ENCODE assay signal across 13 cellular contexts in genomic region chr4:143294310-143294709, GRCh38. TPM values are rescaled to one million over a fixed set of nuclear protein-coding genes. Genes with fewer than 3 reads are reported as not detected.
DNase-seq lines count a peak whose midpoint lies in the region; ATAC-seq and TF ChIP-seq lines count a peak whose summit lies in the region.
"Had no signal": no experiment of that assay in that cellular context is flagged by ENCODE, and none has a peak within 500 bp of the region (broad histone marks: within the 10 kb centered on the region; RNA-seq: fewer than 3 reads in every experiment).

No MANE protein-coding gene starts in this region.

- H3K4me3 Mint-ChIP-seq in MCF 10A (ENCODE audit: unreplicated experiment), result no peak overlapping the region
- H3K4me3 Mint-ChIP-seq: stimulated activated naive CD8-positive, alpha-beta T cell treated with anti-CD3 and anti-CD28 coated beads, Interleukin-15, Interleukin-2, amounts not matched to agents 100 ng/mL and 50 ng/mL, for 24 hours had no signal

- H3K4me3 ChIP-seq in right cardiac atrium (ENCODE audit: low read length) (no peak overlapping the region), sigmoid colon (no peak overlapping the region)

- H3K9me3 ChIP-seq in right cardiac atrium (ENCODE audit: control insufficient read depth, low read length) (no peaks in the 10 kb centered on the region), sigmoid colon (no peaks in the 10 kb centered on the region)

- H3K4me1 Mint-ChIP-seq in MCF 10A (ENCODE audit: insufficient read depth, unreplicated experiment), result peaks cover under 1% of the 10 kb centered on the region

- intact Hi-C loops in MCF 10A (cut with micrococcal nuclease) (no loop called here), right cardiac atrium (cut with DNase I) (no loop called here), sigmoid colon (cut with DNase I) (loop anchor here (2.0 to 5.0 kb wide), 2 partner anchors 42 to 77 kb away; partner anchors contain the start of gene GAB1)

- H3K27ac Mint-ChIP-seq in MCF 10A (ENCODE audit: low read depth, unreplicated experiment), result no peak overlapping the region
- H3K27ac Mint-ChIP-seq: stimulated activated naive CD8-positive, alpha-beta T cell treated with anti-CD3 and anti-CD28 coated beads, Interleukin-15, Interleukin-2, amounts not matched to agents 100 ng/mL and 50 ng/mL, for 24 hours had no signal

- no peak for TF ChIP-seq POLR2A in sigmoid colon (IDR thresholded peaks at IDR 0.05)

- no TSS peak for BruUV-seq in MCF 10A (replicated peaks; lab: Mats Ljungman, UMichigan)

- H3K27me3 ChIP-seq in right cardiac atrium (ENCODE audit: control insufficient read depth, insufficient read depth), result no peaks in the 10 kb centered on the region
- no peaks in the 10 kb centered on the region for H3K27me3 ChIP-seq in sigmoid colon

- H3K36me3 ChIP-seq in sigmoid colon, result no peaks in the 10 kb centered on the region

- no peaks in the 10 kb centered on the region for H3K9me3 Mint-ChIP-seq in MCF 10A (ENCODE audit: unreplicated experiment)
- H3K9me3 Mint-ChIP-seq: stimulated activated naive CD8-positive, alpha-beta T cell treated with anti-CD3 and anti-CD28 coated beads, Interleukin-15, Interleukin-2, amounts not matched to agents 100 ng/mL and 50 ng/mL, for 24 hours had no signal

- H3K4me1 ChIP-seq in right cardiac atrium (ENCODE audit: control insufficient read depth, insufficient read depth, low read length) (peaks cover 3% of the 10 kb centered on the region), sigmoid colon (peaks cover 0 to 47% (median 32%) of the 10 kb centered on the region in 4 donors)
- H3K4me1 ChIP-seq: parathyroid adenoma had no signal

- H3K27me3 Mint-ChIP-seq in MCF 10A (ENCODE audit: insufficient read depth, unreplicated experiment), result no peaks in the 10 kb centered on the region
- H3K27me3 Mint-ChIP-seq: stimulated activated naive CD8-positive, alpha-beta T cell treated with anti-CD3 and anti-CD28 coated beads, Interleukin-15, Interleukin-2, amounts not matched to agents 100 ng/mL and 50 ng/mL, for 24 hours had no signal

- peak; percentile 94 to 97 for ATAC-seq in right cardiac atrium
- ATAC-seq in HG02623 (IDR thresholded peaks at IDR 0.05; ENCODE audit: unreplicated experiment), result no peak
- ATAC-seq in HG02885 (IDR thresholded peaks at IDR 0.05; ENCODE audit: poor library complexity, unreplicated experiment), result no peak
- ATAC-seq: PC-3 had no signal

- DNase-seq in ELF-1 (ENCODE audit: low read depth, low spot score), result peak; percentile 4
- peak; percentile 27 for DNase-seq in MCF 10A (ENCODE audit: unreplicated experiment)
- peak; percentile 91 to 97 (median 92) for DNase-seq in right cardiac atrium
- DNase-seq in sigmoid colon, result peak; percentile 97
- DNase-seq in T-helper 1 cell, result no peak
- no peak for DNase-seq in NCI-H526 (lab: John Stamatoyannopoulos, UW)
- DNase-seq: GOT3; PC-3; stimulated activated CD4-positive, alpha-beta T cell treated with anti-CD3 and anti-CD28 coated beads, Interleukin-4, amount 100 ng/mL, for 24 hours had no signal

- CTCF ChIA-PET in MCF 10A (lab: Yijun Ruan, JAX), result interaction anchor here (0.7 to 1.1 kb wide), 2 partner anchors 23 to 33 kb away, joined by 4 to 5 read pairs; no protein-coding TSS in a partner anchor

- 14% methylated on average over 3 of the region's 3 CpGs for WGBS in right cardiac atrium
- 8 to 47% methylated on average over 3 of the region's 3 CpGs for WGBS in sigmoid colon, 2 donors

- TF ChIP-seq CTCF in MCF 10A (IDR thresholded peaks at IDR 0.05; ENCODE audit: unreplicated experiment), result no peak
- TF ChIP-seq CTCF in sigmoid colon (IDR thresholded peaks at IDR 0.05), result no peak

- POLR2A ChIA-PET in MCF 10A (lab: Yijun Ruan, JAX), result interaction anchor here (0.6 to 1.6 kb wide), 4 partner anchors 9 to 71 kb away, joined by 3 to 4 read pairs (median 3); no protein-coding TSS in a partner anchor

- no peak overlapping the region for H3K27ac ChIP-seq in right cardiac atrium (ENCODE audit: low read length)
- H3K27ac ChIP-seq in sigmoid colon, result peak overlapping the region; percentile 50 to 72 (median 67)
- H3K27ac ChIP-seq: parathyroid adenoma had no signal

- H3K36me3 Mint-ChIP-seq in MCF 10A (ENCODE audit: insufficient read depth, unreplicated experiment), result no peaks in the 10 kb centered on the region

- TF ChIP-seq EP300 in sigmoid colon (IDR thresholded peaks at IDR 0.05), result peak in 3 of 4 donors; percentile 6 to 27 (median 16)

RNA-seq across cellular contexts. Expression of gene GAB1, which starts 42.4 kb away (rescaled TPM):
- total RNA-seq in MCF 10A (2022) (5.9 and 7.6 TPM in 2 replicates), right cardiac atrium (10 to 100 TPM; 46.8 to 73.4 (median 59.0) TPM), sigmoid colon (10 to 100 TPM; 44.1 to 71.6 (median 62.4) TPM)
- polyA plus RNA-seq in right cardiac atrium (11.0 TPM), sigmoid colon (10 to 100 TPM; 10.0 to 13.2 (median 11.4) TPM)

Comparison
In these comparisons a context has a peak if more than half of its experiments do, and no peak if none do; other contexts are left out.
1. DNase-seq: peak in ELF-1 (single experiment), MCF 10A (single experiment), right cardiac atrium (3 of 3) and sigmoid colon (single experiment); none in T-helper 1 cell (0 of 5) and NCI-H526 (0 of 2).
2. ATAC-seq: peak in right cardiac atrium (2 of 2); none in HG02623 (single experiment) and HG02885 (single experiment).